In genomic region chr6:159213401-159213800, GRCh38 we compare ENCODE assay signal across 19 cellular contexts. TPM values are rescaled to one million over a fixed set of nuclear protein-coding genes. Genes with fewer than 3 reads are reported as not detected.
A peak's percentile ranks its signal among the peaks of the same experiment; 100 is the strongest.
DNase-seq lines count a peak whose midpoint lies in the region; ATAC-seq lines count a peak whose summit lies in the region.
"Had no signal": no experiment of that assay in that cellular context is flagged by ENCODE, and none has a peak within 500 bp of the region (broad histone marks: within the 10 kb centered on the region; RNA-seq: fewer than 3 reads in every experiment).

No MANE protein-coding gene starts in this region.

- H3K27me3 ChIP-seq in neuronal stem cell (ENCODE audit: control insufficient read depth in 3 of 3, insufficient read depth in 3 of 3, low read depth in 1 of 3, low read length in 3 of 3), result peaks cover 0 to 5% (median 0%) of the 10 kb centered on the region in 3 experiments

- H3K4ac ChIP-seq in neuronal stem cell (ENCODE audit: low read length), result no peak overlapping the region

- no peak overlapping the region for H2BK15ac ChIP-seq in neuronal stem cell (ENCODE audit: low read length)

- ATAC-seq in HG03159 (IDR thresholded peaks at IDR 0.05; ENCODE audit: unreplicated experiment), result no peak
- ATAC-seq: T-helper 17 cell had no signal

- H3K9ac ChIP-seq in neuronal stem cell (ENCODE audit: low read depth, low read length, poor library complexity), result no peak overlapping the region

- H3K4me3 ChIP-seq in neuronal stem cell (ENCODE audit: low read length in 2 of 2), result no peak overlapping the region

- no peak overlapping the region for H2BK12ac ChIP-seq in neuronal stem cell (ENCODE audit: low read length)

- H2BK5ac ChIP-seq in neuronal stem cell (ENCODE audit: low read length), result no peak overlapping the region

- no peak overlapping the region for H3K27ac ChIP-seq in neuronal stem cell (replicated peaks; ENCODE audit: low read length)

- no peaks in the 10 kb centered on the region for H3K79me1 ChIP-seq in neuronal stem cell (ENCODE audit: low read depth, low read length)

- H3K14ac ChIP-seq in neuronal stem cell (ENCODE audit: low read length), result no peak overlapping the region

- DNase-seq in AG20443 (ENCODE audit: low spot score) (peak; percentile 44), HCEC 1CT (peak; percentile 40), amniotic epithelial cell (ENCODE audit: low read depth) (peak; percentile 6), myocyte (ENCODE audit: low read depth) (peak; percentile 8), NCI-H82 treated with DMSO at 0.1 percent for 48 hours (lab: John Stamatoyannopoulos, UW; ENCODE audit: unreplicated experiment) (no peak), NCI-H748 (lab: John Stamatoyannopoulos, UW; ENCODE audit: unreplicated experiment) (no peak), neuronal stem cell (ENCODE audit: low spot score) (no peak)
- DNase-seq: ACHN, C1 segment of cervical spinal cord, DMS53, H7, NCI-H1092, NCI-H187, NCI-H82, SIG-M5, T-helper 17 cell had no signal

- no peak overlapping the region for H2AK5ac ChIP-seq in neuronal stem cell (ENCODE audit: low read depth, low read length)

- no CpG with 5 or more reads among the region's 3 CpGs for WGBS in neuronal stem cell (ENCODE audit: extremely low coverage in 2 of 2, insufficient read length in 2 of 2, insufficient replicate concordance in 1 of 2), 2 donors

- H3K4me1 ChIP-seq in neuronal stem cell (ENCODE audit: control insufficient read depth in 2 of 2, insufficient read depth in 1 of 2, low read depth in 1 of 2, low read length in 2 of 2), result peaks cover 0 to 9% of the 10 kb centered on the region in 2 donors

- H4K8ac ChIP-seq in neuronal stem cell (ENCODE audit: low read depth, low read length), result no peak overlapping the region

- no peak overlapping the region for H2AFZ ChIP-seq in neuronal stem cell (ENCODE audit: low read length)

- no peaks in the 10 kb centered on the region for H3K9me3 ChIP-seq in neuronal stem cell (replicated peaks in 1 of 2; ENCODE audit: control insufficient read depth in 2 of 2, insufficient read depth in 1 of 2, low read depth in 1 of 2, low read length in 2 of 2)

- H3K23ac ChIP-seq in neuronal stem cell (ENCODE audit: low read depth, low read length, poor library complexity), result no peak overlapping the region

- no peak overlapping the region for H4K91ac ChIP-seq in neuronal stem cell (ENCODE audit: low read depth, low read length, poor library complexity)

- H3K4me2 ChIP-seq in neuronal stem cell (ENCODE audit: insufficient read depth, low read length, poor library complexity, severe bottlenecking), result no peak overlapping the region

- H3K18ac ChIP-seq in neuronal stem cell (ENCODE audit: low read length), result no peak overlapping the region

- H3K36me3 ChIP-seq in neuronal stem cell (replicated peaks in 1 of 2; ENCODE audit: control insufficient read depth in 2 of 2, insufficient read depth in 2 of 2, low read length in 2 of 2), result no peaks in the 10 kb centered on the region

- no peak overlapping the region for H2BK120ac ChIP-seq in neuronal stem cell (ENCODE audit: low read depth, low read length)

RNA-seq across cellular contexts. Expression of gene FNDC1, which starts 44.2 kb away (rescaled TPM):
- 0.16 TPM in 1 of 2 replicates, not detected in the other for total RNA-seq in myocyte
- 4.8 TPM for polyA plus RNA-seq in myocyte (2012)
- 0.14 TPM for polyA plus RNA-seq in neuronal stem cell (2013, experiment 1 of 2)
- polyA plus RNA-seq in neuronal stem cell (2013, experiment 2 of 2), result 0.12 TPM
- total RNA-seq: G401, H7, NCI-H460, T-helper 17 cell had no signal

Comparison
In these comparisons a context has a peak if more than half of its experiments do, and no peak if none do; other contexts are left out.
1. DNase-seq: peak in AG20443 (single experiment), HCEC 1CT (single experiment), amniotic epithelial cell (single experiment) and myocyte (single experiment); none in NCI-H82 treated with DMSO at 0.1 percent for 48 hours (single experiment), NCI-H748 (single experiment) and neuronal stem cell (single experiment).